Comparison of ENCODE assay signal across 9 cellular contexts in genomic region chr11:12149672-12150225, GRCh38. TPM values are rescaled to one million over a fixed set of nuclear protein-coding genes. Genes with fewer than 3 reads are reported as not detected.
DNase-seq lines count a peak whose midpoint lies in the region; ATAC-seq lines count a peak whose summit lies in the region.
"Had no signal": no experiment of that assay in that cellular context is flagged by ENCODE, and none has a peak within 500 bp of the region (broad histone marks: within the 10 kb centered on the region; RNA-seq: fewer than 3 reads in every experiment).

No MANE protein-coding gene starts in this region.

- DNase-seq in activated T-cell treated with anti-CD3 and anti-CD28 coated beads, Interleukin-2, amount 50 U/mL, for 72 hours: peak; percentile 71 to 84
- peak; percentile 81 for DNase-seq in stimulated activated CD4-positive, alpha-beta T cell treated with anti-CD3 and anti-CD28 coated beads, Interleukin-1b, Interleukin-23, amount 100 ng/mL, for 48 hours
- DNase-seq in NK-92 treated with Interleukin-12 subunit alpha and Interleukin-12 subunit beta, amount 100 ng/mL, for 24 hours (lab: John Stamatoyannopoulos, UW): no peak
- no peak for DNase-seq in SKM-1 treated with dmso at 0.1 percent for 144 hours (lab: John Stamatoyannopoulos, UW; ENCODE audit: unreplicated experiment)
- DNase-seq: T-helper 9 cell had no signal

- H3K4me3 Mint-ChIP-seq in activated T-cell treated with anti-CD3 and anti-CD28 coated beads, Interleukin-2, amount 50 U/mL, for 72 hours: peak overlapping the region; percentile 67 to 73
- H3K4me3 Mint-ChIP-seq: nephron had no signal

- H3K27ac Mint-ChIP-seq in activated T-cell treated with anti-CD3 and anti-CD28 coated beads, Interleukin-2, amount 50 U/mL, for 72 hours: peak overlapping the region; percentile 96
- H3K27ac Mint-ChIP-seq: nephron had no signal

- H3K4me1 Mint-ChIP-seq in activated T-cell treated with anti-CD3 and anti-CD28 coated beads, Interleukin-2, amount 50 U/mL, for 72 hours (ENCODE audit: low read depth): peaks cover 86% of the 10 kb centered on the region
- H3K4me1 Mint-ChIP-seq: nephron had no signal

- peaks cover 10 to 20% of the 10 kb centered on the region in 2 donors for H3K36me3 Mint-ChIP-seq in activated T-cell treated with anti-CD3 and anti-CD28 coated beads, Interleukin-2, amount 50 U/mL, for 72 hours (ENCODE audit: insufficient read depth in 2 of 2)

- ATAC-seq in GM18511 (IDR thresholded peaks at IDR 0.05; ENCODE audit: unreplicated experiment): peak; percentile 81
- peak; percentile 62 for ATAC-seq in HG03045 (IDR thresholded peaks at IDR 0.05; ENCODE audit: unreplicated experiment)
- ATAC-seq in activated T-cell treated with anti-CD3 and anti-CD28 coated beads, Interleukin-2, amount 50 U/mL, for 72 hours (replicated peaks in 1 of 2): peak; percentile 61 to 66
- ATAC-seq in GM19035 (IDR thresholded peaks at IDR 0.05; ENCODE audit: unreplicated experiment): no peak

- H3K27me3 Mint-ChIP-seq in activated T-cell treated with anti-CD3 and anti-CD28 coated beads, Interleukin-2, amount 50 U/mL, for 72 hours (ENCODE audit: low read depth): no peaks in the 10 kb centered on the region

- no peaks in the 10 kb centered on the region for H3K9me3 Mint-ChIP-seq in activated T-cell treated with anti-CD3 and anti-CD28 coated beads, Interleukin-2, amount 50 U/mL, for 72 hours
- H3K9me3 Mint-ChIP-seq: nephron had no signal

RNA-seq across cellular contexts. Expression of gene MICAL2, which starts 39.4 kb away (rescaled TPM):
- total RNA-seq in activated T-cell treated with anti-CD3 and anti-CD28 coated beads, Interleukin-2, amount 50 U/mL, for 72 hours: 100 to 1,000 TPM; 227 to 322 TPM

Comparison
In these comparisons a context has a peak if more than half of its experiments do, and no peak if none do; other contexts are left out.
1. DNase-seq: peak in activated T-cell treated with anti-CD3 and anti-CD28 coated beads, Interleukin-2, amount 50 U/mL, for 72 hours (2 of 2) and stimulated activated CD4-positive, alpha-beta T cell treated with anti-CD3 and anti-CD28 coated beads, Interleukin-1b, Interleukin-23, amount 100 ng/mL, for 48 hours (single experiment); none in NK-92 treated with Interleukin-12 subunit alpha and Interleukin-12 subunit beta, amount 100 ng/mL, for 24 hours (single experiment) and SKM-1 treated with dmso at 0.1 percent for 144 hours (single experiment).